1 cellular context compared by ENCODE assay signal in genomic region chr12:57099766-57100165, GRCh38.
TF ChIP-seq lines count a peak whose summit lies in the region.

No MANE protein-coding gene starts in this region.

TF ChIP-seq in GM12878, 131 proteins besides CTCF, POLR2A, EP300 and RAD21:
- TF ChIP-seq GABPA (IDR thresholded peaks at IDR 0.05; ENCODE audit: low read depth) (no peak), PML (IDR thresholded peaks at IDR 0.05; ENCODE audit: low read length) (no peak), CEBPB (IDR thresholded peaks at IDR 0.05; ENCODE audit: borderline replicate concordance in 1 of 2, low read depth in 2 of 2, low read length in 2 of 2) (no peak), POLR2AphosphoS5 (IDR thresholded peaks at IDR 0.05; ENCODE audit: low read length) (peak; percentile 32; the same call in 1 of the 2 replicates), BRCA1 (IDR thresholded peaks at IDR 0.05; ENCODE audit: low read depth, low read length) (no peak), ZNF592 (IDR thresholded peaks at IDR 0.05) (no peak)
- TF ChIP-seq, protein P1, sequence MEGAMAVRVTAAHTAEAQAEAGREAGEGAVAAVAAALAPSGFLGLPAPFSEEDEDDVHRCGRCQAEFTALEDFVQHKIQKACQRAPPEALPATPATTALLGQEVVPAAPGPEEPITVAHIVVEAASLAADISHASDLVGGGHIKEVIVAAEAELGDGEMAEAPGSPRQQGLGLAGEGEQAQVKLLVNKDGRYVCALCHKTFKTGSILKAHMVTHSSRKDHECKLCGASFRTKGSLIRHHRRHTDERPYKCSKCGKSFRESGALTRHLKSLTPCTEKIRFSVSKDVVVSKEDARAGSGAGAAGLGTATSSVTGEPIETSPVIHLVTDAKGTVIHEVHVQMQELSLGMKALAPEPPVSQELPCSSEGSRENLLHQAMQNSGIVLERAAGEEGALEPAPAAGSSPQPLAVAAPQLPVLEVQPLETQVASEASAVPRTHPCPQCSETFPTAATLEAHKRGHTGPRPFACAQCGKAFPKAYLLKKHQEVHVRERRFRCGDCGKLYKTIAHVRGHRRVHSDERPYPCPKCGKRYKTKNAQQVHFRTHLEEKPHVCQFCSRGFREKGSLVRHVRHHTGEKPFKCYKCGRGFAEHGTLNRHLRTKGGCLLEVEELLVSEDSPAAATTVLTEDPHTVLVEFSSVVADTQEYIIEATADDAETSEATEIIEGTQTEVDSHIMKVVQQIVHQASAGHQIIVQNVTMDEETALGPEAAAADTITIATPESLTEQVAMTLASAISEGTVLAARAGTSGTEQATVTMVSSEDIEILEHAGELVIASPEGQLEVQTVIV (IDR thresholded peaks at IDR 0.05; ENCODE audit: borderline replicate concordance, partially characterized antibody), result no peak
